Comparison of ENCODE assay signal across 1 cellular context in the genomic region with DNA sequence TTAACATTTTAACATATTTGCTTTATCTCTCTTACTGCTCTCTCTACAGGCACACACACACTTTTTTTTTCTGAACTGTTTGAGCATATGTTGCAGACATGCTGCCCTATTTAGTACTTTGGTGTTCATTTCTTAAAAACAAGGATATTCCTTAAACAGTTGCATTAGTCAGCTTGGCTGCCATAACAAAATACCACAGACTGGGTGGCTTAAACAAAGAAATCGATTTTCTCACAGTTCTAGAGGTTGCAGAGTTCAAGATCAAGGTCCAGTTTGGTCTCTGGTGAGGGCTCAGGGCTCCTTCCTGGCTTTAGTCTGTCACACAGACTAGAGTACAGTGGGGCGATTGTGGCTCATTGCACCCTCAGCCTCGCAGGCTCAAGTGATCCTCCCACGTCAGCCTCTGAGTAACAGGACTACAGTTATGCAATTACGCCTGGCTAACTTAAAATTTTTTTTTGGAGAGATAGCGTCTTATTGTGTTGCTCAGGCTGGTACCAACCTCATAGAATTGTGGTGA.
TF ChIP-seq lines count a peak whose summit lies in the region.

No MANE protein-coding gene starts in this region.

TF ChIP-seq in HepG2, 621 proteins besides CTCF, POLR2A, EP300 and RAD21 (continued from another document and continues in another):
- TF ChIP-seq, protein P1, sequence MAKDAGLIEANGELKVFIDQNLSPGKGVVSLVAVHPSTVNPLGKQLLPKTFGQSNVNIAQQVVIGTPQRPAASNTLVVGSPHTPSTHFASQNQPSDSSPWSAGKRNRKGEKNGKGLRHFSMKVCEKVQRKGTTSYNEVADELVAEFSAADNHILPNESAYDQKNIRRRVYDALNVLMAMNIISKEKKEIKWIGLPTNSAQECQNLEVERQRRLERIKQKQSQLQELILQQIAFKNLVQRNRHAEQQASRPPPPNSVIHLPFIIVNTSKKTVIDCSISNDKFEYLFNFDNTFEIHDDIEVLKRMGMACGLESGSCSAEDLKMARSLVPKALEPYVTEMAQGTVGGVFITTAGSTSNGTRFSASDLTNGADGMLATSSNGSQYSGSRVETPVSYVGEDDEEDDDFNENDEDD (CRISPR knock-in tag; IDR thresholded peaks at IDR 0.05; ENCODE audit: borderline replicate concordance): peak; percentile 39; the same call in 1 of the 2 replicates
- no peak for TF ChIP-seq NFKB2 (CRISPR knock-in tag; IDR thresholded peaks at IDR 0.05; ENCODE audit: borderline replicate concordance)
- peak; percentile 61; the same call in 1 of the 2 replicates for TF ChIP-seq ZSCAN31 (CRISPR knock-in tag; IDR thresholded peaks at IDR 0.05; ENCODE audit: low read depth)
- 0 out of 2 replicates have a peak, but pooled peaks have one; percentile 24 for TF ChIP-seq MEIS1 (CRISPR knock-in tag; IDR thresholded peaks at IDR 0.05; ENCODE audit: borderline replicate concordance)
- TF ChIP-seq MAFK (conservative IDR thresholded peaks at IDR 0.05 in 1 of 2, IDR thresholded peaks at IDR 0.05 in 1 of 2; ENCODE audit: low read length in 2 of 2): no peak
- TF ChIP-seq, protein P2, sequence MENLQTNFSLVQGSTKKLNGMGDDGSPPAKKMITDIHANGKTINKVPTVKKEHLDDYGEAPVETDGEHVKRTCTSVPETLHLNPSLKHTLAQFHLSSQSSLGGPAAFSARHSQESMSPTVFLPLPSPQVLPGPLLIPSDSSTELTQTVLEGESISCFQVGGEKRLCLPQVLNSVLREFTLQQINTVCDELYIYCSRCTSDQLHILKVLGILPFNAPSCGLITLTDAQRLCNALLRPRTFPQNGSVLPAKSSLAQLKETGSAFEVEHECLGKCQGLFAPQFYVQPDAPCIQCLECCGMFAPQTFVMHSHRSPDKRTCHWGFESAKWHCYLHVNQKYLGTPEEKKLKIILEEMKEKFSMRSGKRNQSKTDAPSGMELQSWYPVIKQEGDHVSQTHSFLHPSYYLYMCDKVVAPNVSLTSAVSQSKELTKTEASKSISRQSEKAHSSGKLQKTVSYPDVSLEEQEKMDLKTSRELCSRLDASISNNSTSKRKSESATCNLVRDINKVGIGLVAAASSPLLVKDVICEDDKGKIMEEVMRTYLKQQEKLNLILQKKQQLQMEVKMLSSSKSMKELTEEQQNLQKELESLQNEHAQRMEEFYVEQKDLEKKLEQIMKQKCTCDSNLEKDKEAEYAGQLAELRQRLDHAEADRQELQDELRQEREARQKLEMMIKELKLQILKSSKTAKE (CRISPR knock-in tag; IDR thresholded peaks at IDR 0.05; ENCODE audit: borderline replicate concordance): peak; percentile 99
- no peak for TF ChIP-seq ARHGAP35 (CRISPR knock-in tag; IDR thresholded peaks at IDR 0.05; ENCODE audit: borderline replicate concordance)
- no peak for TF ChIP-seq ZNF7 (CRISPR knock-in tag; IDR thresholded peaks at IDR 0.05)
- TF ChIP-seq MTF1 (CRISPR knock-in tag; IDR thresholded peaks at IDR 0.05): no peak; the same call in 1 of the 2 replicates
- no peak for TF ChIP-seq ZFP62 (CRISPR knock-in tag; IDR thresholded peaks at IDR 0.05)
- TF ChIP-seq, protein P3, sequence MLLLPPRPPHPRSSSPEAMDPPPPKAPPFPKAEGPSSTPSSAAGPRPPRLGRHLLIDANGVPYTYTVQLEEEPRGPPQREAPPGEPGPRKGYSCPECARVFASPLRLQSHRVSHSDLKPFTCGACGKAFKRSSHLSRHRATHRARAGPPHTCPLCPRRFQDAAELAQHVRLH (CRISPR knock-in tag; IDR thresholded peaks at IDR 0.05; ENCODE audit: borderline replicate concordance, low read depth): no peak
- TF ChIP-seq ATF7 (IDR thresholded peaks at IDR 0.05): no peak
- peak; percentile 51; the same call in 1 of the 2 replicates for TF ChIP-seq ATF7 (CRISPR knock-in tag; IDR thresholded peaks at IDR 0.05)
- TF ChIP-seq, protein P4, sequence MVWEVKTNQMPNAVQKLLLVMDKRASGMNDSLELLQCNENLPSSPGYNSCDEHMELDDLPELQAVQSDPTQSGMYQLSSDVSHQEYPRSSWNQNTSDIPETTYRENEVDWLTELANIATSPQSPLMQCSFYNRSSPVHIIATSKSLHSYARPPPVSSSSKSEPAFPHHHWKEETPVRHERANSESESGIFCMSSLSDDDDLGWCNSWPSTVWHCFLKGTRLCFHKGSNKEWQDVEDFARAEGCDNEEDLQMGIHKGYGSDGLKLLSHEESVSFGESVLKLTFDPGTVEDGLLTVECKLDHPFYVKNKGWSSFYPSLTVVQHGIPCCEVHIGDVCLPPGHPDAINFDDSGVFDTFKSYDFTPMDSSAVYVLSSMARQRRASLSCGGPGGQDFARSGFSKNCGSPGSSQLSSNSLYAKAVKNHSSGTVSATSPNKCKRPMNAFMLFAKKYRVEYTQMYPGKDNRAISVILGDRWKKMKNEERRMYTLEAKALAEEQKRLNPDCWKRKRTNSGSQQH (CRISPR knock-in tag; IDR thresholded peaks at IDR 0.05; ENCODE audit: low read depth): no peak
- TF ChIP-seq, protein P5, sequence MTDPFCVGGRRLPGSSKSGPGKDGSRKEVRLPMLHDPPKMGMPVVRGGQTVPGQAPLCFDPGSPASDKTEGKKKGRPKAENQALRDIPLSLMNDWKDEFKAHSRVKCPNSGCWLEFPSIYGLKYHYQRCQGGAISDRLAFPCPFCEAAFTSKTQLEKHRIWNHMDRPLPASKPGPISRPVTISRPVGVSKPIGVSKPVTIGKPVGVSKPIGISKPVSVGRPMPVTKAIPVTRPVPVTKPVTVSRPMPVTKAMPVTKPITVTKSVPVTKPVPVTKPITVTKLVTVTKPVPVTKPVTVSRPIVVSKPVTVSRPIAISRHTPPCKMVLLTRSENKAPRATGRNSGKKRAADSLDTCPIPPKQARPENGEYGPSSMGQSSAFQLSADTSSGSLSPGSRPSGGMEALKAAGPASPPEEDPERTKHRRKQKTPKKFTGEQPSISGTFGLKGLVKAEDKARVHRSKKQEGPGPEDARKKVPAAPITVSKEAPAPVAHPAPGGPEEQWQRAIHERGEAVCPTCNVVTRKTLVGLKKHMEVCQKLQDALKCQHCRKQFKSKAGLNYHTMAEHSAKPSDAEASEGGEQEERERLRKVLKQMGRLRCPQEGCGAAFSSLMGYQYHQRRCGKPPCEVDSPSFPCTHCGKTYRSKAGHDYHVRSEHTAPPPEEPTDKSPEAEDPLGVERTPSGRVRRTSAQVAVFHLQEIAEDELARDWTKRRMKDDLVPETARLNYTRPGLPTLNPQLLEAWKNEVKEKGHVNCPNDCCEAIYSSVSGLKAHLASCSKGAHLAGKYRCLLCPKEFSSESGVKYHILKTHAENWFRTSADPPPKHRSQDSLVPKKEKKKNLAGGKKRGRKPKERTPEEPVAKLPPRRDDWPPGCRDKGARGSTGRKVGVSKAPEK (CRISPR knock-in tag; IDR thresholded peaks at IDR 0.05; ENCODE audit: borderline replicate concordance): no peak
- no peak for TF ChIP-seq ZNF709 (CRISPR knock-in tag; IDR thresholded peaks at IDR 0.05)
- TF ChIP-seq ZNF33A (CRISPR knock-in tag; IDR thresholded peaks at IDR 0.05; ENCODE audit: borderline replicate concordance): no peak
- TF ChIP-seq HOXA3 (CRISPR knock-in tag; IDR thresholded peaks at IDR 0.05): peak; percentile 90
- TF ChIP-seq RXRA (CRISPR knock-in tag; IDR thresholded peaks at IDR 0.05): peak; percentile 99
- TF ChIP-seq, protein P6, sequence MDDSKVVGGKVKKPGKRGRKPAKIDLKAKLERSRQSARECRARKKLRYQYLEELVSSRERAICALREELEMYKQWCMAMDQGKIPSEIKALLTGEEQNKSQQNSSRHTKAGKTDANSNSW (CRISPR knock-in tag; IDR thresholded peaks at IDR 0.05; ENCODE audit: borderline replicate concordance): no peak
- TF ChIP-seq, protein P7, sequence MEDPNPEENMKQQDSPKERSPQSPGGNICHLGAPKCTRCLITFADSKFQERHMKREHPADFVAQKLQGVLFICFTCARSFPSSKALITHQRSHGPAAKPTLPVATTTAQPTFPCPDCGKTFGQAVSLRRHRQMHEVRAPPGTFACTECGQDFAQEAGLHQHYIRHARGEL (CRISPR knock-in tag; IDR thresholded peaks at IDR 0.05): no peak
- TF ChIP-seq ZFP36 (IDR thresholded peaks at IDR 0.05; ENCODE audit: borderline replicate concordance, low read depth, low read length, partially characterized antibody): no peak
- TF ChIP-seq ZNF615 (CRISPR knock-in tag; IDR thresholded peaks at IDR 0.05; ENCODE audit: borderline replicate concordance): no peak
- TF ChIP-seq KLF11 (CRISPR knock-in tag; IDR thresholded peaks at IDR 0.05): 0 out of 2 replicates have a peak, but pooled peaks have one; percentile 61
- TF ChIP-seq, protein P8, sequence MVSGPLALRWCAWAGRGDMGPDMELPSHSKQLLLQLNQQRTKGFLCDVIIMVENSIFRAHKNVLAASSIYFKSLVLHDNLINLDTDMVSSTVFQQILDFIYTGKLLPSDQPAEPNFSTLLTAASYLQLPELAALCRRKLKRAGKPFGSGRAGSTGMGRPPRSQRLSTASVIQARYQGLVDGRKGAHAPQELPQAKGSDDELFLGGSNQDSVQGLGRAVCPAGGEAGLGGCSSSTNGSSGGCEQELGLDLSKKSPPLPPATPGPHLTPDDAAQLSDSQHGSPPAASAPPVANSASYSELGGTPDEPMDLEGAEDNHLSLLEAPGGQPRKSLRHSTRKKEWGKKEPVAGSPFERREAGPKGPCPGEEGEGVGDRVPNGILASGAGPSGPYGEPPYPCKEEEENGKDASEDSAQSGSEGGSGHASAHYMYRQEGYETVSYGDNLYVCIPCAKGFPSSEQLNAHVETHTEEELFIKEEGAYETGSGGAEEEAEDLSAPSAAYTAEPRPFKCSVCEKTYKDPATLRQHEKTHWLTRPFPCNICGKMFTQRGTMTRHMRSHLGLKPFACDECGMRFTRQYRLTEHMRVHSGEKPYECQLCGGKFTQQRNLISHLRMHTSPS (CRISPR knock-in tag; IDR thresholded peaks at IDR 0.05; ENCODE audit: low read depth): no peak
- TF ChIP-seq ZNF136 (CRISPR knock-in tag; IDR thresholded peaks at IDR 0.05; ENCODE audit: low read depth): 0 out of 2 replicates have a peak, but pooled peaks have one; percentile 41
- peak; percentile 62 for TF ChIP-seq ELF3 (CRISPR knock-in tag; IDR thresholded peaks at IDR 0.05)
- TF ChIP-seq, protein P9, sequence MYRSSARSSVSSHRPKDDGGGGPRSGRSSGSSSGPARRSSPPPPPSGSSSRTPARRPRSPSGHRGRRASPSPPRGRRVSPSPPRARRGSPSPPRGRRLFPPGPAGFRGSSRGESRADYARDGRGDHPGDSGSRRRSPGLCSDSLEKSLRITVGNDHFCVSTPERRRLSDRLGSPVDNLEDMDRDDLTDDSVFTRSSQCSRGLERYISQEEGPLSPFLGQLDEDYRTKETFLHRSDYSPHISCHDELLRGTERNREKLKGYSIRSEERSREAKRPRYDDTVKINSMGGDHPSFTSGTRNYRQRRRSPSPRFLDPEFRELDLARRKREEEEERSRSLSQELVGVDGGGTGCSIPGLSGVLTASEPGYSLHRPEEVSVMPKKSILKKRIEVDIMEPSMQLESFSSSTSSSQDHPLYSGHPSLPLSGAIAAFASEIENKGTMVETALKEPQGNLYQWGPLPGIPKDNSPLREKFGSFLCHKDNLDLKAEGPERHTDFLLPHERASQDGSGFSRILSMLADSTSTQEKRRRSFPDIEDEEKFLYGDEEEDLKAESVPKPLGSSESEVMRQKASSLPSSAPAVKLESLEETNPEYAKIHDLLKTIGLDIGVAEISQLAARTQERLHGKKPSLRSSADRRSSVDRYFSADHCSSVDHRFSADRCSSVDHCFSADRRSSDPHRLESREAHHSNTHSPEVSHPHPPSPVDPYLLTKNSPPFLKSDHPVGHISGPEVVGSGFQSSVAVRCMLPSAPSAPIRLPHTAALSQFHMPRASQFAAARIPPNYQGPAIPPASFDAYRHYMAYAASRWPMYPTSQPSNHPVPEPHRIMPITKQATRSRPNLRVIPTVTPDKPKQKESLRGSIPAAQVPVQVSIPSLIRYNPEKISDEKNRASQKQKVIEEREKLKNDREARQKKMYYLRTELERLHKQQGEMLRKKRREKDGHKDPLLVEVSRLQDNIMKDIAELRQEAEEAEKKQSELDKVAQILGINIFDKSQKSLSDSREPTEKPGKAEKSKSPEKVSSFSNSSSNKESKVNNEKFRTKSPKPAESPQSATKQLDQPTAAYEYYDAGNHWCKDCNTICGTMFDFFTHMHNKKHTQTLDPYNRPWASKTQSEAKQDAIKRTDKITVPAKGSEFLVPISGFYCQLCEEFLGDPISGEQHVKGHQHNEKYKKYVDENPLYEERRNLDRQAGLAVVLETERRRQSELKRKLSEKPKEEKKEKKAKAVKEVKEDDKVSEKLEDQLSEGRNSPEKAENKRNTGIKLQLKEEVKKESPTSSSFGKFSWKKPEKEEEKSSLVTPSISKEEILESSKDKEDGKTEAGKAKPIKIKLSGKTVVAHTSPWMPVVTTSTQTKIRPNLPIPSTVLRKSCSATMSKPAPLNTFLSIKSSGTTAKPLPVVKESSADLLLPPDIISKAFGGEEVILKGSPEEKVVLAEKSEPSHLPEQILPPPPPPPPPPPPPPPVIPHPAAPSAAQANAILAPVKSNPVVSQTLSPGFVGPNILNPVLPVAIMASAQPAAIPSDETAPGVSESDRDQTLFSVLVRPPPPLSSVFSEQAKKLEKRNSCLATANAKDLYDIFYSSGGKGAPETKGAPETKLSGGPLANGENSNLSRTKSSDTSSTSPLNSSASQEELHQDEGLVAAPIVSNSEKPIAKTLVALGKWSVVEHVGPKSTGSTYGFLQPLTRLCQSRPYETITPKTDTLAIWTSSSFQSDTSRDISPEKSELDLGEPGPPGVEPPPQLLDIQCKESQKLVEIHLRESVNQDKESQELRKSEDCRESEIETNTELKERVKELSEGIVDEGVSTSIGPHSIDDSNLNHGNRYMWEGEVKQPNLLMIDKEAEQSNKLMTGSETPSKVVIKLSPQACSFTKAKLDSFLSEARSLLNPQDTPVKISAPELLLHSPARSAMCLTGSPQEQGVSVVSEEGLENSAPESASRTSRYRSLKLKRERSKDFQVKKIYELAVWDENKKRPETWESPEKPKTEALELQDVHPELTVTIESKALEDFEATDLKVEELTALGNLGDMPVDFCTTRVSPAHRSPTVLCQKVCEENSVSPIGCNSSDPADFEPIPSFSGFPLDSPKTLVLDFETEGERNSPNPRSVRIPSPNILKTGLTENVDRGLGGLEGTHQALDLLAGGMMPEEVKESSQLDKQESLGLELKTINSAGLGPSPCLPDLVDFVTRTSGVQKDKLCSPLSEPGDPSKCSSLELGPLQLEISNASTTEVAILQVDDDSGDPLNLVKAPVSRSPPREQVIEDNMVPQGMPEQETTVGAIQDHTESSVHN (CRISPR knock-in tag; IDR thresholded peaks at IDR 0.05): no peak
- peak; percentile 81 for TF ChIP-seq ZNF766 (CRISPR knock-in tag; IDR thresholded peaks at IDR 0.05; ENCODE audit: borderline replicate concordance)
- TF ChIP-seq PHF20 (CRISPR knock-in tag; IDR thresholded peaks at IDR 0.05): no peak
- TF ChIP-seq, protein P10, sequence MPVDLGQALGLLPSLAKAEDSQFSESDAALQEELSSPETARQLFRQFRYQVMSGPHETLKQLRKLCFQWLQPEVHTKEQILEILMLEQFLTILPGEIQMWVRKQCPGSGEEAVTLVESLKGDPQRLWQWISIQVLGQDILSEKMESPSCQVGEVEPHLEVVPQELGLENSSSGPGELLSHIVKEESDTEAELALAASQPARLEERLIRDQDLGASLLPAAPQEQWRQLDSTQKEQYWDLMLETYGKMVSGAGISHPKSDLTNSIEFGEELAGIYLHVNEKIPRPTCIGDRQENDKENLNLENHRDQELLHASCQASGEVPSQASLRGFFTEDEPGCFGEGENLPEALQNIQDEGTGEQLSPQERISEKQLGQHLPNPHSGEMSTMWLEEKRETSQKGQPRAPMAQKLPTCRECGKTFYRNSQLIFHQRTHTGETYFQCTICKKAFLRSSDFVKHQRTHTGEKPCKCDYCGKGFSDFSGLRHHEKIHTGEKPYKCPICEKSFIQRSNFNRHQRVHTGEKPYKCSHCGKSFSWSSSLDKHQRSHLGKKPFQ (CRISPR knock-in tag; IDR thresholded peaks at IDR 0.05; ENCODE audit: insufficient replicate concordance): no peak
- TF ChIP-seq SP140L (CRISPR knock-in tag; IDR thresholded peaks at IDR 0.05; ENCODE audit: borderline replicate concordance): no peak
- peak; percentile 75 for TF ChIP-seq IRF2 (CRISPR knock-in tag; IDR thresholded peaks at IDR 0.05)
- TF ChIP-seq, protein P11, sequence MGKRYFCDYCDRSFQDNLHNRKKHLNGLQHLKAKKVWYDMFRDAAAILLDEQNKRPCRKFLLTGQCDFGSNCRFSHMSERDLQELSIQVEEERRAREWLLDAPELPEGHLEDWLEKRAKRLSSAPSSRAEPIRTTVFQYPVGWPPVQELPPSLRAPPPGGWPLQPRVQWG (CRISPR knock-in tag; IDR thresholded peaks at IDR 0.05; ENCODE audit: borderline replicate concordance, low read depth): no peak
